In the genomic region with DNA sequence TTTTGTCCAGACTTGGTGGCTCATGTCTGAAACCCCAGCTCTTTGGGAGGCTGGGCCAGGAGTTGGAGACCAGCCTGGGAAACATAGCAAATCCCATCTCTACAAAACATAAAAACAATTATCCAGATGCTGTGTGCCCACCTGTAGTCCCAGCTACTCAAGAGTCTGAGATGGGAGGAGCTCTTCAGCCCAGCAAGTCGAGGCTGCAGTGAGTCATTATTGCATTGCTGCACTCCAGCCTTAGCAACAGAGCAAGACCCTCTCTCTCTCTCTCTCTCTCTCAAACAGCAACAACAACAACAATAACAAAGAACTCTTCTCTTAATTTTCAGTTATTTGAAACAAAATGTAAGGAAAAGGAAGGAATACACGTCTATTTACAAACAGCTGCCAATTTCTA, we compare ENCODE assay signal across 21 cellular contexts. TPM values are rescaled to one million over a fixed set of nuclear protein-coding genes. Genes with fewer than 3 reads are reported as not detected.
"Had no signal": no experiment of that assay in that cellular context is flagged by ENCODE, and none has a peak within 500 bp of the region (broad histone marks: within the 10 kb centered on the region; RNA-seq: fewer than 3 reads in every experiment).

No MANE protein-coding gene starts in this region.

- H3K27ac ChIP-seq: epithelial cell of prostate, transverse colon, vagina had no signal

- FAIRE-seq: frontal cortex, small intestine had no signal

- DNase-seq: activated CD4-positive, alpha-beta T cell treated with anti-CD3 and anti-CD28 coated beads for 36 hours; activated CD8-positive, alpha-beta T cell treated with anti-CD3 and anti-CD28 coated beads for 36 hours; activated gamma-delta T cell; activated T-cell treated with anti-CD3 and anti-CD28 coated beads, Interleukin-2, amount 50 U/mL, for 72 hours; cerebellar nuclear complex; effector memory CD4-positive, alpha-beta T cell; head of caudate nucleus; immature natural killer cell; occipital lobe; right cardiac atrium; small intestine; stimulated activated CD4-positive, alpha-beta T cell treated with anti-CD3 and anti-CD28 coated beads, Interleukin-4, amount 100 ng/mL, for 24 hours; stimulated activated CD8-positive, alpha-beta memory T cell treated with anti-CD3 and anti-CD28 coated beads, Interleukin-4, amount 100 ng/mL, for 48 hours; stimulated activated naive CD4-positive, alpha-beta T cell treated with Interleukin-2 at 50 U/mL for 16 hours; substantia nigra; T-helper 17 cell; transverse colon had no signal

- H3K4me3 ChIP-seq: transverse colon, vagina had no signal

- H3K27me3 ChIP-seq: transverse colon, vagina had no signal

- H3K4me1 ChIP-seq: vagina had no signal

- H3K36me3 ChIP-seq: transverse colon, vagina had no signal

- H3K9me3 ChIP-seq: transverse colon, vagina had no signal

RNA-seq across cellular contexts. Expression of a gene that starts 5.0 kb away (rescaled TPM):
- total RNA-seq: activated CD4-positive, alpha-beta T cell treated with anti-CD3 and anti-CD28 coated beads for 36 hours; activated CD8-positive, alpha-beta T cell treated with anti-CD3 and anti-CD28 coated beads for 36 hours; natural killer cell treated with Interleukin-12 subunit alpha and Interleukin-12 subunit beta and Interleukin-15 and Interleukin-18, amount 100 ng/mL, for 72 hours; T-helper 17 cell had no signal
- polyA plus RNA-seq: immature natural killer cell had no signal
